In genomic region chr1:213982515-213982813, GRCh38 we compare ENCODE assay signal across 1 cellular context.
TF ChIP-seq lines count a peak whose summit lies in the region.

No MANE protein-coding gene starts in this region.

TF ChIP-seq in endothelial cell of umbilical vein, 7 proteins besides CTCF, POLR2A, EP300 and RAD21 (continued from another document):
- TF ChIP-seq FOS (IDR thresholded peaks at IDR 0.05; ENCODE audit: borderline replicate concordance, insufficient read depth, low read length): no peak
- TF ChIP-seq MAX (IDR thresholded peaks at IDR 0.05; ENCODE audit: insufficient read depth, insufficient read length): no peak
- no peak for TF ChIP-seq POLR2AphosphoS5 (IDR thresholded peaks at IDR 0.05; ENCODE audit: insufficient read depth, low read depth, low read length)
TF ChIP-seq in endothelial cell of umbilical vein: peak in this region for 0.
